In genomic region chr1:40041466-40041838, GRCh38 we compare ENCODE assay signal across 1 cellular context.
TF ChIP-seq lines count a peak whose summit lies in the region.

No MANE protein-coding gene starts in this region.

TF ChIP-seq in endothelial cell of umbilical vein, 7 proteins besides CTCF, POLR2A, EP300 and RAD21 (continued from another document):
- no peak for TF ChIP-seq FOS (IDR thresholded peaks at IDR 0.05; ENCODE audit: borderline replicate concordance, insufficient read depth, low read length)
